Comparison of ENCODE assay signal across 14 cellular contexts in genomic region chr1:24216254-24216653, GRCh38. TPM values are rescaled to one million over a fixed set of nuclear protein-coding genes. Genes with fewer than 3 reads are reported as not detected.
DNase-seq lines count a peak whose midpoint lies in the region; ATAC-seq and TF ChIP-seq lines count a peak whose summit lies in the region.
"Had no signal": no experiment of that assay in that cellular context is flagged by ENCODE, and none has a peak within 500 bp of the region (broad histone marks: within the 10 kb centered on the region; RNA-seq: fewer than 3 reads in every experiment).

No MANE protein-coding gene starts in this region.

- H3K9me3 ChIP-seq in aorta (ENCODE audit: control insufficient read depth, low read length) (no peaks in the 10 kb centered on the region), suprapubic skin (no peaks in the 10 kb centered on the region)
- H3K9me3 ChIP-seq in effector memory CD4-positive, alpha-beta T cell (ENCODE audit: control insufficient read depth, low read length), result no peaks in the 10 kb centered on the region

- intact Hi-C loops in aorta (cut with DNase I), result no loop called here

- ATAC-seq in foreskin keratinocyte, result peak; percentile 34
- peak; percentile 33 for ATAC-seq in aorta (ENCODE audit: low FRiP score)
- ATAC-seq: left colon had no signal

- no peak overlapping the region for H3K27ac ChIP-seq in foreskin keratinocyte
- no peak overlapping the region for H3K27ac ChIP-seq in aorta (ENCODE audit: low read depth in 1 of 2, low read length in 2 of 2)
- H3K27ac ChIP-seq in suprapubic skin, result no peak overlapping the region
- no peak overlapping the region for H3K27ac ChIP-seq in effector memory CD4-positive, alpha-beta T cell (ENCODE audit: insufficient read depth, low read length, poor library complexity, severe bottlenecking)

- H3K36me3 ChIP-seq in aorta (ENCODE audit: control insufficient read depth in 1 of 2, insufficient read depth in 2 of 2, low read length in 1 of 2) (no peaks in the 10 kb centered on the region), suprapubic skin (no peaks in the 10 kb centered on the region)
- no peaks in the 10 kb centered on the region for H3K36me3 ChIP-seq in effector memory CD4-positive, alpha-beta T cell (ENCODE audit: control insufficient read depth, insufficient read depth, low read length)

- no peak for TF ChIP-seq EP300 in suprapubic skin (IDR thresholded peaks at IDR 0.05)

- 6 to 7% methylated on average over 7 to 10 of the region's 10 CpGs for WGBS in aorta, 2 donors
- 22% methylated on average over 10 of the region's 10 CpGs for WGBS in suprapubic skin

- TF ChIP-seq POLR2A in suprapubic skin (IDR thresholded peaks at IDR 0.05), result no peak

- no peaks in the 10 kb centered on the region for H3K4me1 ChIP-seq in foreskin keratinocyte
- no peaks in the 10 kb centered on the region for H3K4me1 ChIP-seq in aorta (ENCODE audit: control insufficient read depth in 1 of 2, insufficient read depth in 2 of 2, low read length in 2 of 2)
- peaks cover 8% of the 10 kb centered on the region for H3K4me1 ChIP-seq in suprapubic skin
- no peaks in the 10 kb centered on the region for H3K4me1 ChIP-seq in effector memory CD4-positive, alpha-beta T cell (ENCODE audit: control insufficient read depth, insufficient read depth, low read length, poor library complexity, severe bottlenecking)

- H3K4me3 ChIP-seq in aorta (ENCODE audit: low read length in 2 of 2), result no peak overlapping the region
- H3K4me3 ChIP-seq in suprapubic skin, result no peak overlapping the region
- H3K4me3 ChIP-seq in effector memory CD4-positive, alpha-beta T cell (ENCODE audit: insufficient read depth, low read depth, low read length, poor library complexity, severe bottlenecking), result no peak overlapping the region

- TF ChIP-seq CTCF in foreskin keratinocyte (conservative IDR thresholded peaks at IDR 0.05) (no peak), suprapubic skin (IDR thresholded peaks at IDR 0.05) (no peak)

- peaks cover 42% of the 10 kb centered on the region for H3K27me3 ChIP-seq in foreskin keratinocyte
- no peaks in the 10 kb centered on the region for H3K27me3 ChIP-seq in aorta (ENCODE audit: control insufficient read depth in 1 of 2, insufficient read depth in 2 of 2, low read length in 1 of 2)
- peaks cover 8% of the 10 kb centered on the region for H3K27me3 ChIP-seq in suprapubic skin
- H3K27me3 ChIP-seq in effector memory CD4-positive, alpha-beta T cell (replicated peaks; ENCODE audit: control insufficient read depth, insufficient read depth, low read length, poor library complexity, severe bottlenecking), result peaks cover 4% of the 10 kb centered on the region

- peak; percentile 25 for DNase-seq in NCI-H2107 (lab: John Stamatoyannopoulos, UW)
- no peak for DNase-seq in NCI-H2107 treated with DMSO at 0.1 percent for 48 hours (lab: John Stamatoyannopoulos, UW; ENCODE audit: unreplicated experiment)
- DNase-seq in NCI-H82 (lab: John Stamatoyannopoulos, UW), result peak; percentile 69
- DNase-seq in foreskin keratinocyte, result no peak
- DNase-seq in aorta, result no peak
- no peak for DNase-seq in suprapubic skin (ENCODE audit: low spot score in 2 of 2)
- DNase-seq in effector memory CD4-positive, alpha-beta T cell, result no peak
- DNase-seq in amniotic stem cell (lab: John Stamatoyannopoulos, UW), result no peak
- DNase-seq: activated CD4-positive, alpha-beta T cell treated with anti-CD3 and anti-CD28 coated beads for 48 hours; activated effector memory CD4-positive, alpha-beta T cell treated with Interleukin-2 at 50 U/mL for 16 hours; EL; left colon; stimulated activated CD4-positive, alpha-beta T cell treated with anti-CD3 and anti-CD28 coated beads, Interleukin-2, amount 100 ng/mL, for 48 hours had no signal

RNA-seq across cellular contexts. Expression of gene IFNLR1, which starts 29.2 kb away (rescaled TPM):
- total RNA-seq in foreskin keratinocyte (10.9 and 11.9 TPM in 2 replicates), aorta (under 1 TPM; 0.23 to 0.42 TPM), suprapubic skin (10 to 100 TPM; 11.7 to 16.1 (median 14.0) TPM)
- polyA plus RNA-seq in foreskin keratinocyte (6.1 and 9.5 TPM in 2 replicates), aorta (1 to 10 TPM in 1 of 2 donors, under 1 TPM in 1; 0.15 to 1.9 TPM)
- total RNA-seq: osteoblast had no signal

Comparison
In these comparisons a context has a peak if more than half of its experiments do, and no peak if none do; other contexts are left out.
1. DNase-seq: peak in NCI-H2107 (single experiment) and NCI-H82 (single experiment); none in NCI-H2107 treated with DMSO at 0.1 percent for 48 hours (single experiment), foreskin keratinocyte (0 of 2), aorta (0 of 2), suprapubic skin (0 of 2), effector memory CD4-positive, alpha-beta T cell (0 of 3) and amniotic stem cell (single experiment).